ENCODE assay signal across 9 cellular contexts in genomic region chr1:12539705-12540579, GRCh38.
A peak's percentile ranks its signal among the peaks of the same experiment; 100 is the strongest.
DNase-seq lines count a peak whose midpoint lies in the region; ATAC-seq and TF ChIP-seq lines count a peak whose summit lies in the region.
"Had no signal": no experiment of that assay in that cellular context is flagged by ENCODE, and none has a peak within 500 bp of the region (broad histone marks: within the 10 kb centered on the region; RNA-seq: fewer than 3 reads in every experiment).

No MANE protein-coding gene starts in this region.

- no peaks in the 10 kb centered on the region for H3K4me1 ChIP-seq in aorta (ENCODE audit: control insufficient read depth in 1 of 2, insufficient read depth in 2 of 2, low read length in 2 of 2)

- intact Hi-C loops in aorta (cut with DNase I) = loop anchor here (5.0 to 10.0 kb wide), 2 partner anchors 55 to 77 kb away; partner anchors contain the start of gene DHRS3 (in 2 of the 2)

- ATAC-seq in aorta (ENCODE audit: low FRiP score) (peak; percentile 92), HG03378 (IDR thresholded peaks at IDR 0.05; ENCODE audit: unreplicated experiment) (no peak)

- WGBS in aorta, 2 donors = 3 to 8% methylated on average over 34 of the region's 34 CpGs

- no peaks in the 10 kb centered on the region for H3K9me3 ChIP-seq in aorta (ENCODE audit: control insufficient read depth, low read length)

- TF ChIP-seq CTCF in fibroblast of the aortic adventitia (IDR thresholded peaks at IDR 0.05; ENCODE audit: insufficient read depth, low read length) = peak; percentile 16

- no peaks in the 10 kb centered on the region for H3K27me3 ChIP-seq in aorta (ENCODE audit: control insufficient read depth in 1 of 2, insufficient read depth in 2 of 2, low read length in 1 of 2)

- peak overlapping the region in 1 of 2 donors; percentile 60 for H3K27ac ChIP-seq in aorta (ENCODE audit: low read depth in 1 of 2, low read length in 2 of 2)
- H3K27ac ChIP-seq: 22Rv1 had no signal

- H3K36me3 ChIP-seq in aorta (ENCODE audit: control insufficient read depth in 1 of 2, insufficient read depth in 2 of 2, low read length in 1 of 2) = no peaks in the 10 kb centered on the region

- H3K4me3 ChIP-seq in fibroblast of the aortic adventitia (ENCODE audit: low read depth, low read length) (no peak overlapping the region), aorta (ENCODE audit: low read length in 2 of 2) (no peak overlapping the region)

- peak; percentile 28 for DNase-seq in NCI-H146 (lab: John Stamatoyannopoulos, UW)
- no peak for DNase-seq in NCI-H146 treated with DMSO at 0.1 percent for 48 hours (lab: John Stamatoyannopoulos, UW; ENCODE audit: unreplicated experiment)
- peak; percentile 98 for DNase-seq in fibroblast of the aortic adventitia (ENCODE audit: low read depth)
- DNase-seq in mucosa of gallbladder (ENCODE audit: low spot score) = peak; percentile 70
- DNase-seq in aorta = peak; percentile 94
- DNase-seq in NCI-H2029 treated with DMSO at 0.1 percent for 48 hours (lab: John Stamatoyannopoulos, UW) = no peak
- DNase-seq in activated CD4-positive, CD25-positive, alpha-beta regulatory T cell treated with anti-CD3 and anti-CD28 coated beads, Interleukin-2, amount 50 U/mL, for 72 hours = no peak

Comparison
In these comparisons a context has a peak if more than half of its experiments do, and no peak if none do; other contexts are left out.
1. DNase-seq: peak in NCI-H146 (single experiment), fibroblast of the aortic adventitia (single experiment), mucosa of gallbladder (single experiment) and aorta (2 of 2); none in NCI-H146 treated with DMSO at 0.1 percent for 48 hours (single experiment), NCI-H2029 treated with DMSO at 0.1 percent for 48 hours (single experiment) and activated CD4-positive, CD25-positive, alpha-beta regulatory T cell treated with anti-CD3 and anti-CD28 coated beads, Interleukin-2, amount 50 U/mL, for 72 hours (single experiment).